10 cellular contexts compared by ENCODE assay signal in genomic region chr20:36845288-36845969, GRCh38. TPM values are rescaled to one million over a fixed set of nuclear protein-coding genes. Genes with fewer than 3 reads are reported as not detected.
A peak's percentile ranks its signal among the peaks of the same experiment; 100 is the strongest.
DNase-seq lines count a peak whose midpoint lies in the region; ATAC-seq, FAIRE-seq and TF ChIP-seq lines count a peak whose summit lies in the region.
"Had no signal": no experiment of that assay in that cellular context is flagged by ENCODE, and none has a peak within 500 bp of the region (broad histone marks: within the 10 kb centered on the region; RNA-seq: fewer than 3 reads in every experiment).

No MANE protein-coding gene starts in this region.

- H3K4me3 Mint-ChIP-seq in naive B cell, result peak overlapping the region; percentile 66 to 91 (median 76)

- FAIRE-seq in HepG2 (lab: Jason Lieb, UNC), result no peak
- no peak for FAIRE-seq in GM19239 (lab: Jason Lieb, UNC)

- H3K27ac ChIP-seq in HepG2 (ENCODE audit: extremely low read length, insufficient read depth, low read length) (no peak overlapping the region), right lobe of liver (no peak overlapping the region), coronary artery (peak overlapping the region; percentile 86 to 96), vagina (peak overlapping the region; percentile 93)

- no peaks in the 10 kb centered on the region for H3K27me3 Mint-ChIP-seq in naive B cell

- no peaks in the 10 kb centered on the region for H3K9me3 Mint-ChIP-seq in naive B cell

- TF ChIP-seq CTCF in HepG2 (CRISPR knock-in tag; IDR thresholded peaks at IDR 0.05) (no peak), right lobe of liver (IDR thresholded peaks at IDR 0.05) (no peak), coronary artery (IDR thresholded peaks at IDR 0.05) (no peak), vagina (IDR thresholded peaks at IDR 0.05) (no peak)

- H3K4me1 Mint-ChIP-seq in naive B cell, result peaks cover 44 to 87% (median 79%) of the 10 kb centered on the region in 3 donors

- no peaks in the 10 kb centered on the region for H3K9me3 ChIP-seq in HepG2 (ENCODE audit: low read length)
- no peaks in the 10 kb centered on the region for H3K9me3 ChIP-seq in right lobe of liver
- no peaks in the 10 kb centered on the region for H3K9me3 ChIP-seq in vagina

- no peak overlapping the region for H3K4me2 ChIP-seq in HepG2 (ENCODE audit: low read depth, low read length)

- POLR2A ChIA-PET in HepG2 (lab: Yijun Ruan, JAX), result interaction anchor here (0.7 kb wide), 1 partner anchor 257 kb away, joined by 3 read pairs; no protein-coding TSS in a partner anchor

- no TSS peak for BruUV-seq in HepG2 (replicated peaks; lab: Mats Ljungman, UMichigan)

- H3K79me2 ChIP-seq in HepG2 (ENCODE audit: insufficient read depth, low read length), result no peaks in the 10 kb centered on the region

- no peak overlapping the region for H3K9ac ChIP-seq in HepG2 (ENCODE audit: insufficient read depth, low read depth, low read length)

- intact Hi-C loops in HepG2 (cut with micrococcal nuclease; ENCODE audit: unreplicated experiment), result no loop called here
- intact Hi-C loops in right lobe of liver (cut with DNase I), result no loop called here
- intact Hi-C loops in vagina (cut with DNase I), result no loop called here

- ATAC-seq in HepG2, result no peak; the same call in 2 of the 3 replicates
- ATAC-seq in right lobe of liver, result no peak
- no peak for ATAC-seq in naive B cell (ENCODE audit: low read depth in 2 of 2)
- ATAC-seq in HG03457 (IDR thresholded peaks at IDR 0.05; ENCODE audit: unreplicated experiment), result no peak

- CTCF ChIA-PET in HepG2 (lab: Yijun Ruan, JAX; ENCODE audit: low intra/inter-chr PET ratio, low total read pairs), result no interaction called here

- peak overlapping the region; percentile 94 to 99 (median 96) for H3K27ac Mint-ChIP-seq in naive B cell

- TF ChIP-seq RAD21 in HepG2 (CRISPR knock-in tag; IDR thresholded peaks at IDR 0.05), result no peak

- in situ Hi-C loops in HepG2 (cut with HindIII; ENCODE audit: extremely low pct_ligation_motif_present, low pct_unique_long_range_greater_than_20kb), result no loop called here

- H3K27me3 ChIP-seq in HepG2 (ENCODE audit: control insufficient read depth in 1 of 2, insufficient read depth in 2 of 2, low read length in 2 of 2) (no peaks in the 10 kb centered on the region), right lobe of liver (no peaks in the 10 kb centered on the region), vagina (no peaks in the 10 kb centered on the region)

- WGBS in HepG2 (ENCODE audit: low lambda C conversion rate), result 96% methylated on average over 10 of the region's 10 CpGs
- 93% methylated on average over 3 of the region's 10 CpGs for WGBS in right lobe of liver (ENCODE audit: insufficient coverage, low coverage, low lambda C conversion rate, missing lambda C conversion rate)

- H2AFZ ChIP-seq in HepG2 (ENCODE audit: low read length), result no peak overlapping the region

- no peak for TF ChIP-seq POLR2A in HepG2 (IDR thresholded peaks at IDR 0.05; ENCODE audit: insufficient read depth in 1 of 2, low read depth in 2 of 2, low read length in 2 of 2)
- no peak for TF ChIP-seq POLR2A in right lobe of liver (IDR thresholded peaks at IDR 0.05)
- TF ChIP-seq POLR2A in vagina (IDR thresholded peaks at IDR 0.05), result no peak

- 0 out of 2 replicates have a peak, but pooled peaks cover 5% of the 10 kb centered on the region for H4K20me1 ChIP-seq in HepG2 (ENCODE audit: insufficient read depth, low read length)

- no peak overlapping the region for H3K4me3 ChIP-seq in HepG2 (replicated peaks in 1 of 3; ENCODE audit: insufficient read depth in 1 of 3, low read depth in 2 of 3, low read length in 3 of 3)
- no peak overlapping the region for H3K4me3 ChIP-seq in right lobe of liver
- H3K4me3 ChIP-seq in coronary artery, result no peak overlapping the region
- H3K4me3 ChIP-seq in vagina, result no peak overlapping the region

- H3K36me3 ChIP-seq in HepG2 (replicated peaks in 1 of 2; ENCODE audit: control insufficient read depth in 1 of 2, insufficient read depth in 2 of 2, low read length in 2 of 2), result 0 out of 5 replicates have a peak, but pooled peaks cover 0 to 2% of the 10 kb centered on the region in 2 experiments
- no peaks in the 10 kb centered on the region for H3K36me3 ChIP-seq in right lobe of liver
- no peaks in the 10 kb centered on the region for H3K36me3 ChIP-seq in vagina

- no peaks in the 10 kb centered on the region for H3K36me3 Mint-ChIP-seq in naive B cell

- DNase-seq in HepG2 (ENCODE audit: low spot score), result no peak
- DNase-seq in right lobe of liver, result no peak
- no peak for DNase-seq in coronary artery (ENCODE audit: low spot score)
- DNase-seq in naive B cell, result no peak
- DNase-seq in vagina (ENCODE audit: extremely low spot score in 2 of 2), result no peak
- DNase-seq in SK-N-DZ (ENCODE audit: low spot score), result no peak
- DNase-seq in GM19239 (ENCODE audit: insufficient read length, low spot score), result no peak
- DNase-seq: aorta, NCI-H2029 treated with DMSO at 0.1 percent for 48 hours had no signal

- peaks cover 24% of the 10 kb centered on the region for H3K4me1 ChIP-seq in HepG2 (ENCODE audit: insufficient read depth, low read length)
- no peaks in the 10 kb centered on the region for H3K4me1 ChIP-seq in right lobe of liver
- H3K4me1 ChIP-seq in vagina, result peaks cover 66% of the 10 kb centered on the region

- no peak for TF ChIP-seq EP300 in HepG2 (IDR thresholded peaks at IDR 0.05; ENCODE audit: low read depth in 2 of 2, low read length in 2 of 2)
- no peak for TF ChIP-seq EP300 in HepG2 (CRISPR knock-in tag; IDR thresholded peaks at IDR 0.05; ENCODE audit: borderline replicate concordance)

TF ChIP-seq in HepG2, 621 proteins besides CTCF, POLR2A, EP300 and RAD21 (continues in another document):
- TF ChIP-seq BRF2 (CRISPR knock-in tag; IDR thresholded peaks at IDR 0.05), result no peak
- peak; percentile 48; the same call in 1 of the 2 replicates for TF ChIP-seq DZIP1 (CRISPR knock-in tag; IDR thresholded peaks at IDR 0.05)
- 0 out of 2 replicates have a peak, but pooled peaks have one; percentile 44 for TF ChIP-seq HIVEP1 (CRISPR knock-in tag; IDR thresholded peaks at IDR 0.05)
- TF ChIP-seq ZFAT (CRISPR knock-in tag; conservative IDR thresholded peaks at IDR 0.05), result no peak
- TF ChIP-seq ZNF841 (CRISPR knock-in tag; IDR thresholded peaks at IDR 0.05; ENCODE audit: borderline replicate concordance), result no peak
- TF ChIP-seq RBM22 (optimal IDR thresholded peaks at IDR 0.05; ENCODE audit: low read length), result peak; percentile 36

RNA-seq across cellular contexts. Expression of gene TLDC2, which starts 30.5 kb away (rescaled TPM):
- total RNA-seq in HepG2 (2016; rRNA removed; fragmentation: Illumina TruSeq; extraction: Trizol), result 1.2 and 1.6 TPM in 2 replicates
- 0.62 and 0.81 TPM in 2 replicates for total RNA-seq in HepG2 (2016; cell fraction: cytosol; rRNA removed; fragmentation: Illumina TruSeq; extraction: Trizol; ENCODE audit: low read depth)
- total RNA-seq in HepG2 (2016; cell fraction: insoluble cytoplasmic fraction; rRNA removed; fragmentation: Illumina TruSeq; extraction: Trizol), result 1.4 and 1.9 TPM in 2 replicates
- total RNA-seq in HepG2 (2016; cell fraction: membrane; rRNA removed; fragmentation: Illumina TruSeq; extraction: Trizol), result 0.99 and 1.00 TPM in 2 replicates
- 0.91 and 1.4 TPM in 2 replicates for total RNA-seq in HepG2 (2016; cell fraction: nucleus; rRNA removed; fragmentation: Illumina TruSeq; extraction: Trizol)
- 0.69 and 1.5 TPM in 2 replicates for polyA plus RNA-seq in HepG2 (2011; rRNA removed)
- polyA plus RNA-seq in HepG2 (2011; cell fraction: cytosol; rRNA removed), result 0.95 and 1.1 TPM in 2 replicates
- polyA plus RNA-seq in HepG2 (2011; cell fraction: nucleus; rRNA removed), result 0.54 and 1.2 TPM in 2 replicates
- 0.45 and 1.3 TPM in 2 replicates for polyA plus RNA-seq in HepG2 (2012)
- polyA plus RNA-seq in HepG2 (2016; cell fraction: cytosol; fragmentation: Illumina TruSeq; extraction: Trizol; ENCODE audit: low read depth), result 0.27 and 0.36 TPM in 2 replicates
- polyA plus RNA-seq in HepG2 (2016; cell fraction: insoluble cytoplasmic fraction; fragmentation: Illumina TruSeq; extraction: Trizol; ENCODE audit: low read depth), result 1.3 and 1.7 TPM in 2 replicates
- 0.85 and 0.96 TPM in 2 replicates for polyA plus RNA-seq in HepG2 (2016; cell fraction: membrane; fragmentation: Illumina TruSeq; extraction: Trizol; ENCODE audit: low read depth)
- 0.45 and 0.70 TPM in 2 replicates for polyA plus RNA-seq in HepG2 (2016; cell fraction: nucleus; fragmentation: Illumina TruSeq; extraction: Trizol; ENCODE audit: insufficient read depth, low read depth)
- polyA minus RNA-seq in HepG2 (2011; rRNA and poly(A)+ RNA removed; ENCODE audit: low replicate concordance), result 1.4 TPM in 1 of 2 replicates, not detected in the other
- 1.2 TPM in 1 of 2 replicates, not detected in the other for polyA minus RNA-seq in HepG2 (2011; cell fraction: cytosol; rRNA and poly(A)+ RNA removed)
- 2.2 TPM in 2 replicates for polyA minus RNA-seq in HepG2 (2011; cell fraction: nucleus; rRNA and poly(A)+ RNA removed)
- under 1 TPM in 1 of 6 experiments, not detected in 5; 0.43 TPM for total RNA-seq in right lobe of liver
- polyA plus RNA-seq in naive B cell (ENCODE audit: low read depth in 6 of 6), result under 1 TPM in 1 of 6 donors, not detected in 5; 0.27 TPM
- 3.9 TPM for total RNA-seq in vagina
- 0.44 and 0.70 TPM in 2 replicates for polyA plus RNA-seq in SK-N-DZ (2014; cell fraction: cytosol; rRNA removed)
- 0.06 and 0.30 TPM in 2 replicates for polyA plus RNA-seq in SK-N-DZ (2014; cell fraction: nucleus; rRNA removed)

Comparison
In these comparisons a context has a peak if more than half of its experiments do, and no peak if none do; other contexts are left out.
1. H3K27ac ChIP-seq: peak in coronary artery (2 of 2) and vagina (single experiment); none in HepG2 (single experiment) and right lobe of liver (0 of 3).